Comparison of ENCODE assay signal across 9 cellular contexts in genomic region chr16:997440-998051, GRCh38. TPM values are rescaled to one million over a fixed set of nuclear protein-coding genes. Genes with fewer than 3 reads are reported as not detected.
DNase-seq lines count a peak whose midpoint lies in the region; ATAC-seq and TF ChIP-seq lines count a peak whose summit lies in the region.
"Had no signal": no experiment of that assay in that cellular context is flagged by ENCODE, and none has a peak within 500 bp of the region (broad histone marks: within the 10 kb centered on the region; RNA-seq: fewer than 3 reads in every experiment).

No MANE protein-coding gene starts in this region.

- H3K9me3 ChIP-seq in CD4-positive, alpha-beta T cell (ENCODE audit: control insufficient read depth, low read length) = no peaks in the 10 kb centered on the region
- H3K9me3 ChIP-seq in SJSA1 (replicated peaks) = peaks cover 6% of the 10 kb centered on the region

- POLR2A ChIA-PET in CD4-positive, alpha-beta T cell (lab: Charles Lee) = interaction anchor here (0.8 to 5.5 kb wide), 8 partner anchors 11 to 191 kb away, joined by 3 to 78 read pairs (median 6); partner anchors contain the start of genes LMF1 and SOX8

- H3K36me3 Mint-ChIP-seq in CD4-positive, alpha-beta T cell (ENCODE audit: low read depth) = no peaks in the 10 kb centered on the region
- peaks cover 3% of the 10 kb centered on the region for H3K36me3 Mint-ChIP-seq in activated naive CD8-positive, alpha-beta T cell
- no peaks in the 10 kb centered on the region for H3K36me3 Mint-ChIP-seq in stimulated activated memory B cell treated with anti-CD40 and anti-IgM and Interleukin-4, amounts not matched to agents 10 μg/mL and 1 μg/mL and 100 μg/mL, for 72 hours

- H3K27ac Mint-ChIP-seq in CD4-positive, alpha-beta T cell = peak overlapping the region; percentile 88
- peak overlapping the region; percentile 54 for H3K27ac Mint-ChIP-seq in activated naive CD8-positive, alpha-beta T cell
- no peak overlapping the region for H3K27ac Mint-ChIP-seq in stimulated activated memory B cell treated with anti-CD40 and anti-IgM and Interleukin-4, amounts not matched to agents 10 μg/mL and 1 μg/mL and 100 μg/mL, for 72 hours

- H3K27me3 ChIP-seq in CD4-positive, alpha-beta T cell (ENCODE audit: control insufficient read depth, insufficient read depth, low read length) = no peaks in the 10 kb centered on the region
- peaks cover 75% of the 10 kb centered on the region for H3K27me3 ChIP-seq in SJSA1 (replicated peaks)

- peaks cover 22% of the 10 kb centered on the region for H3K4me1 ChIP-seq in SJSA1 (replicated peaks)

- H3K9me3 Mint-ChIP-seq in CD4-positive, alpha-beta T cell = no peaks in the 10 kb centered on the region
- H3K9me3 Mint-ChIP-seq in activated naive CD8-positive, alpha-beta T cell (ENCODE audit: low read depth) = peaks cover 4% of the 10 kb centered on the region
- H3K9me3 Mint-ChIP-seq in stimulated activated memory B cell treated with anti-CD40 and anti-IgM and Interleukin-4, amounts not matched to agents 10 μg/mL and 1 μg/mL and 100 μg/mL, for 72 hours = peaks cover 11% of the 10 kb centered on the region

- no peak overlapping the region for H3K4me3 ChIP-seq in SJSA1
- H3K4me3 ChIP-seq: GM12878 had no signal

- peak overlapping the region; percentile 57 for H3K27ac ChIP-seq in CD4-positive, alpha-beta T cell (ENCODE audit: low read depth, low read length)
- H3K27ac ChIP-seq in SJSA1 = no peak overlapping the region

- peaks cover 44% of the 10 kb centered on the region for H3K4me1 Mint-ChIP-seq in CD4-positive, alpha-beta T cell (ENCODE audit: low read depth)
- H3K4me1 Mint-ChIP-seq in activated naive CD8-positive, alpha-beta T cell (ENCODE audit: low read depth) = peaks cover 42% of the 10 kb centered on the region
- peaks cover 20% of the 10 kb centered on the region for H3K4me1 Mint-ChIP-seq in stimulated activated memory B cell treated with anti-CD40 and anti-IgM and Interleukin-4, amounts not matched to agents 10 μg/mL and 1 μg/mL and 100 μg/mL, for 72 hours

- peak; percentile 27 to 77 (median 60) for DNase-seq in CD4-positive, alpha-beta T cell
- DNase-seq in SJSA1 (ENCODE audit: low read depth in 1 of 2, low spot score in 2 of 2) (peak; percentile 44 to 69), iris pigment epithelial cell (ENCODE audit: low read depth) (peak; percentile 57), NCI-H510A (lab: John Stamatoyannopoulos, UW) (no peak)
- DNase-seq in stimulated activated CD4-positive, alpha-beta T cell treated with anti-CD3 and anti-CD28 coated beads, TNF-alpha, amount 100 ng/mL, for 48 hours (ENCODE audit: low read depth in 3 of 3) = peak in 2 of 3 donors; percentile 21 to 41

- no peak for TF ChIP-seq CTCF in CD4-positive, alpha-beta T cell (IDR thresholded peaks at IDR 0.05)

- peak overlapping the region; percentile 88 for H3K4me3 Mint-ChIP-seq in CD4-positive, alpha-beta T cell
- peak overlapping the region; percentile 79 for H3K4me3 Mint-ChIP-seq in activated naive CD8-positive, alpha-beta T cell
- H3K4me3 Mint-ChIP-seq in stimulated activated memory B cell treated with anti-CD40 and anti-IgM and Interleukin-4, amounts not matched to agents 10 μg/mL and 1 μg/mL and 100 μg/mL, for 72 hours = no peak overlapping the region

- H3K27me3 Mint-ChIP-seq in CD4-positive, alpha-beta T cell = no peaks in the 10 kb centered on the region
- H3K27me3 Mint-ChIP-seq in activated naive CD8-positive, alpha-beta T cell = no peaks in the 10 kb centered on the region
- H3K27me3 Mint-ChIP-seq in stimulated activated memory B cell treated with anti-CD40 and anti-IgM and Interleukin-4, amounts not matched to agents 10 μg/mL and 1 μg/mL and 100 μg/mL, for 72 hours = peaks cover 84% of the 10 kb centered on the region

- peak; percentile 78 for ATAC-seq in CD4-positive, alpha-beta T cell (ENCODE audit: poor library complexity)
- no peak for ATAC-seq in stimulated activated memory B cell treated with anti-CD40 and anti-IgM and Interleukin-4, amounts not matched to agents 10 μg/mL and 1 μg/mL and 100 μg/mL, for 72 hours
- ATAC-seq in GM18907 (IDR thresholded peaks at IDR 0.05; ENCODE audit: unreplicated experiment) = no peak
- ATAC-seq: GM12878 had no signal

- H3K36me3 ChIP-seq in SJSA1 = no peaks in the 10 kb centered on the region

- intact Hi-C loops in CD4-positive, alpha-beta T cell (cut with DNase I, micrococcal nuclease) = no loop called here

- CTCF ChIA-PET in CD4-positive, alpha-beta T cell (lab: Charles Lee) = interaction anchor here (1.0 to 1.4 kb wide), 2 partner anchors 33 to 60 kb away, joined by 5 read pairs; no protein-coding TSS in a partner anchor

RNA-seq across cellular contexts. Expression of gene SOX8, which starts 16.0 kb away (rescaled TPM):
- total RNA-seq in CD4-positive, alpha-beta T cell = 1 to 10 TPM; 1.4 to 2.3 TPM
- 3.1 and 4.9 TPM in 2 replicates for total RNA-seq in SJSA1 (2014; rRNA removed; shearing (Covaris generic))
- total RNA-seq: GM12878 had no signal

RNA-seq across cellular contexts. Expression of gene LMF1, which starts 26.8 kb away (rescaled TPM):
- total RNA-seq in CD4-positive, alpha-beta T cell = 10 to 100 TPM; 26.8 to 27.6 TPM
- 16.3 and 23.5 TPM in 2 replicates for total RNA-seq in SJSA1 (2014; rRNA removed; shearing (Covaris generic))
